Comparison of ENCODE assay signal across 8 cellular contexts in the genomic region with DNA sequence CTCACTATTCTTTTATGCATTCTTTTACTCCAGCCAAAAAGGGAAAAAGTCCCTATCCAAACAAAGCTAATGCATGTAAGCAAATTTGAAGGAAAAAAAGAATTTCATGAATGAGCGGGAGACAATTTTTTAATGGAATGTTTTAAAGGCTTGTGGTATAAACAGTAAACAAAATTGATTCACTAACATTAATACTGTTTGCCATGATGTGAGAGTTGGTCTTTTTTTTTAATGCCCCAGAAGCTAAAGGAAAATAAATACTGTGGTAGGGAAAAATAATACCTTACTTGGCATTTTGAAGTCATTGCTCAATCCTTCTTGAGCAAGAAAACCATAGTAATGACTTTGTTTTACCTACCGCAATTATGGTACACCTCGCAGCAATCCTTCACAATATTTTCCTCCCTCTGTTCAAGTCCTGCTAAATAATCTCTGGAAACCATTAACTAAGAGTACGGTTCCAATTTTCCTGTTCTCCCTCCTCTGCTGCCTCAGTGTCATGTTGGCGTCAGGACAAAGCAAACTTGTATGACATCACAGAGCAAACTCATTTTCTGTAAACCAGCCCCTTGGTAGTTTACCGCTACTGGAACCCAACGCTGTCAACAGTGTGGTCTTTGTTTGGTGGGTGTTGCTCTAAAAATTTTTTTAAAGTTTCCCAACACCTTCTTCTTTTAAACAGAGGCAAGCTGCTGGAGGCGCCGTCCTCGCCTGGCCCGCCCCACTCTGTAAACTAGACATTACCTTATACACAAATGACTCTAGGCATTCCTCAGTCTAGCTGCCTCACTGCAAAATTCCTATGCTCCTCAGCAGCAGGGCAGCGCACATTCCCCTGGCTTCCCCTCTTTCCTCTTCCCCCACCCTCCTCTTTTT.
DNase-seq lines count a peak whose midpoint lies in the region; ATAC-seq lines count a peak whose summit lies in the region.

No MANE protein-coding gene starts in this region.

- no peaks in the 10 kb centered on the region for H3K27me3 ChIP-seq in muscle layer of duodenum (ENCODE audit: low read depth, low read length)

- H3K9me3 Mint-ChIP-seq in effector memory CD8-positive, alpha-beta T cell, result peaks cover 3 to 6% of the 10 kb centered on the region in 2 donors

- H3K27ac Mint-ChIP-seq in effector memory CD8-positive, alpha-beta T cell, result no peak overlapping the region

- intact Hi-C loops in posterior vena cava (cut with DNase I), result no loop called here

- peaks cover 0 to 4% of the 10 kb centered on the region in 2 donors for H3K9me3 ChIP-seq in muscle layer of duodenum (ENCODE audit: control insufficient read depth in 1 of 2, low read length in 2 of 2)

- H3K4me3 Mint-ChIP-seq in effector memory CD8-positive, alpha-beta T cell, result no peak overlapping the region

- ATAC-seq in effector memory CD8-positive, alpha-beta T cell (replicated peaks), result peak; percentile 49
- ATAC-seq in GM21723 (IDR thresholded peaks at IDR 0.05; ENCODE audit: unreplicated experiment), result no peak
- no peak for ATAC-seq in GM21390 (IDR thresholded peaks at IDR 0.05; ENCODE audit: unreplicated experiment)

- H3K4me1 ChIP-seq in muscle layer of duodenum (ENCODE audit: control insufficient read depth in 1 of 2, insufficient read depth in 2 of 2, low read length in 2 of 2), result peaks cover 6 to 17% of the 10 kb centered on the region in 2 donors

- H3K27ac ChIP-seq in muscle layer of duodenum (ENCODE audit: low read length), result peak overlapping the region; percentile 80

- peak overlapping the region in 1 of 2 donors; percentile 37 for H3K4me3 ChIP-seq in muscle layer of duodenum (ENCODE audit: low read depth in 1 of 2, low read length in 2 of 2)

- DNase-seq in GM03348 (ENCODE audit: low spot score), result peak; percentile 11
- DNase-seq in RPMI8226, result peak; percentile 13
- DNase-seq in effector memory CD8-positive, alpha-beta T cell, result no peak
- DNase-seq in posterior vena cava (ENCODE audit: low spot score), result no peak
- no peak for DNase-seq in NCI-H2227 treated with DMSO at 0.1 percent for 48 hours (lab: John Stamatoyannopoulos, UW)

- H3K4me1 Mint-ChIP-seq in effector memory CD8-positive, alpha-beta T cell (ENCODE audit: low read depth in 2 of 2), result peaks cover 0 to 6% of the 10 kb centered on the region in 2 donors

- no peaks in the 10 kb centered on the region for H3K27me3 Mint-ChIP-seq in effector memory CD8-positive, alpha-beta T cell

- peaks cover 0 to 16% of the 10 kb centered on the region in 2 donors for H3K36me3 ChIP-seq in muscle layer of duodenum (ENCODE audit: control insufficient read depth in 1 of 2, insufficient read depth in 2 of 2, low read length in 2 of 2)

- H3K36me3 Mint-ChIP-seq in effector memory CD8-positive, alpha-beta T cell (ENCODE audit: insufficient read depth), result no peaks in the 10 kb centered on the region

Comparison
In these comparisons a context has a peak if more than half of its experiments do, and no peak if none do; other contexts are left out.
1. DNase-seq: peak in GM03348 (single experiment) and RPMI8226 (single experiment); none in effector memory CD8-positive, alpha-beta T cell (0 of 3), posterior vena cava (single experiment) and NCI-H2227 treated with DMSO at 0.1 percent for 48 hours (single experiment).